ENCODE assay signal across 1 cellular context in genomic region chr19:1406818-1407661, GRCh38.
TF ChIP-seq lines count a peak whose summit lies in the region.

TSS of gene DAZAP1 (plus strand) at chr19:1407586. CDS start at chr19:1407774, 188 bp downstream.

TF ChIP-seq in HepG2, 621 proteins besides CTCF, POLR2A, EP300 and RAD21 (continued from another document and continues in another):
- TF ChIP-seq ZNF773 (CRISPR knock-in tag; IDR thresholded peaks at IDR 0.05; ENCODE audit: borderline replicate concordance) (no peak), ZNF274 (CRISPR knock-in tag; IDR thresholded peaks at IDR 0.05) (no peak), ZNF124 (CRISPR knock-in tag; IDR thresholded peaks at IDR 0.05) (no peak), TBX3 (IDR thresholded peaks at IDR 0.05; ENCODE audit: borderline replicate concordance) (no peak), ZNF143 (CRISPR knock-in tag; IDR thresholded peaks at IDR 0.05) (peak; percentile 91), HBP1 (CRISPR knock-in tag; IDR thresholded peaks at IDR 0.05; ENCODE audit: low read depth) (no peak; the same call in 1 of the 2 replicates), ZNF780A (CRISPR knock-in tag; IDR thresholded peaks at IDR 0.05) (no peak), ZNF713 (CRISPR knock-in tag; IDR thresholded peaks at IDR 0.05) (no peak), KDM5A (IDR thresholded peaks at IDR 0.05; ENCODE audit: borderline replicate concordance, low read length) (no peak; the same call in 1 of the 2 replicates), KDM1A (CRISPR knock-in tag; IDR thresholded peaks at IDR 0.05) (no peak), E2F1 (CRISPR knock-in tag; IDR thresholded peaks at IDR 0.05) (peak; percentile 62; the same call in 1 of the 2 replicates), CC2D1A (CRISPR knock-in tag; IDR thresholded peaks at IDR 0.05) (no peak), FLYWCH1 (CRISPR knock-in tag; IDR thresholded peaks at IDR 0.05) (no peak), ZNF720 (CRISPR knock-in tag; IDR thresholded peaks at IDR 0.05) (no peak), ZNF564 (CRISPR knock-in tag; IDR thresholded peaks at IDR 0.05) (peak; percentile 41; the same call in 1 of the 2 replicates), ZXDC (CRISPR knock-in tag; IDR thresholded peaks at IDR 0.05) (peak; percentile 100), TGIF2 (CRISPR knock-in tag; IDR thresholded peaks at IDR 0.05) (0 out of 2 replicates have a peak, but pooled peaks have one; percentile 26), KDM6A (CRISPR knock-in tag; IDR thresholded peaks at IDR 0.05; ENCODE audit: low read depth) (no peak), YEATS4 (CRISPR knock-in tag; IDR thresholded peaks at IDR 0.05; ENCODE audit: borderline replicate concordance) (peak; percentile 50; the same call in 1 of the 2 replicates), REPIN1 (CRISPR knock-in tag; IDR thresholded peaks at IDR 0.05; ENCODE audit: borderline replicate concordance, low read depth) (no peak), BRF2 (CRISPR knock-in tag; IDR thresholded peaks at IDR 0.05) (no peak), MIXL1 (CRISPR knock-in tag; IDR thresholded peaks at IDR 0.05) (no peak), ZFP90 (CRISPR knock-in tag; IDR thresholded peaks at IDR 0.05; ENCODE audit: borderline replicate concordance) (peak; percentile 41; the same call in 1 of the 2 replicates), ZNF724P (CRISPR knock-in tag; IDR thresholded peaks at IDR 0.05; ENCODE audit: borderline replicate concordance) (no peak), RXRB (CRISPR knock-in tag; IDR thresholded peaks at IDR 0.05; ENCODE audit: borderline replicate concordance) (no peak), MLX (CRISPR knock-in tag; IDR thresholded peaks at IDR 0.05) (no peak), ZNF614 (CRISPR knock-in tag; IDR thresholded peaks at IDR 0.05; ENCODE audit: borderline replicate concordance) (no peak), ATAD3A (CRISPR knock-in tag; IDR thresholded peaks at IDR 0.05) (no peak), ZNF891 (CRISPR knock-in tag; IDR thresholded peaks at IDR 0.05) (no peak), ZNF746 (CRISPR knock-in tag; IDR thresholded peaks at IDR 0.05) (no peak), SIN3A (IDR thresholded peaks at IDR 0.05; ENCODE audit: borderline replicate concordance, low read depth, low read length) (peak; percentile 39; the same call in 1 of the 2 replicates), KLF12 (CRISPR knock-in tag; IDR thresholded peaks at IDR 0.05; ENCODE audit: borderline replicate concordance) (peak; percentile 70; the same call in 1 of the 2 replicates), SMAD9 (CRISPR knock-in tag; IDR thresholded peaks at IDR 0.05) (no peak), SP140L (CRISPR knock-in tag; IDR thresholded peaks at IDR 0.05; ENCODE audit: borderline replicate concordance) (no peak), STAG1 (CRISPR knock-in tag; IDR thresholded peaks at IDR 0.05) (peak; percentile 36), AKNA (CRISPR knock-in tag; IDR thresholded peaks at IDR 0.05; ENCODE audit: borderline replicate concordance) (no peak), ZNF512B (CRISPR knock-in tag; IDR thresholded peaks at IDR 0.05; ENCODE audit: borderline replicate concordance) (no peak), ZNF44 (CRISPR knock-in tag; IDR thresholded peaks at IDR 0.05) (no peak), TBL1XR1 (IDR thresholded peaks at IDR 0.05; ENCODE audit: borderline replicate concordance, low read length, partially characterized antibody) (no peak), ESRRA (CRISPR knock-in tag; IDR thresholded peaks at IDR 0.05; ENCODE audit: low read depth) (peak; percentile 32; the same call in 1 of the 2 replicates), NR2F1 (CRISPR knock-in tag; IDR thresholded peaks at IDR 0.05) (no peak), TRAFD1 (CRISPR knock-in tag; IDR thresholded peaks at IDR 0.05; ENCODE audit: borderline replicate concordance) (no peak), SIX1 (CRISPR knock-in tag; IDR thresholded peaks at IDR 0.05; ENCODE audit: borderline replicate concordance) (no peak), SUZ12 (IDR thresholded peaks at IDR 0.05; ENCODE audit: low read depth, low read length) (peak; percentile 78), ZNF639 (CRISPR knock-in tag; conservative IDR thresholded peaks at IDR 0.05) (peak; percentile 76), KLF9 (CRISPR knock-in tag; IDR thresholded peaks at IDR 0.05; ENCODE audit: low read depth) (no peak)
